ENCODE assay signal across 10 cellular contexts in genomic region chr10:16787361-16787791, GRCh38. TPM values are rescaled to one million over a fixed set of nuclear protein-coding genes. Genes with fewer than 3 reads are reported as not detected.
DNase-seq lines count a peak whose midpoint lies in the region; ATAC-seq lines count a peak whose summit lies in the region.
"Had no signal": no experiment of that assay in that cellular context is flagged by ENCODE, and none has a peak within 500 bp of the region (broad histone marks: within the 10 kb centered on the region; RNA-seq: fewer than 3 reads in every experiment).

No MANE protein-coding gene starts in this region.

- H3K9me3 Mint-ChIP-seq in activated T-helper 2 cell treated with anti-CD3 and anti-CD28 coated beads, Interferon-gamma antibody, Interleukin-2, Interleukin-4, amounts not matched to agents 10 μg/mL and 5 μg/mL and 100 μg/mL, durations not matched to agents 14 hours and 24 hours and 36 hours, result peaks cover 9% of the 10 kb centered on the region

- ATAC-seq in GM19023 (IDR thresholded peaks at IDR 0.05; ENCODE audit: unreplicated experiment) (peak; percentile 74), HG03565 (IDR thresholded peaks at IDR 0.05; ENCODE audit: unreplicated experiment) (peak; percentile 69)
- ATAC-seq: Panc1 had no signal

- intact Hi-C loops in activated T-helper 2 cell treated with anti-CD3 and anti-CD28 coated beads, Interferon-gamma antibody, Interleukin-2, Interleukin-4, amounts not matched to agents 10 μg/mL and 5 μg/mL and 100 μg/mL, durations not matched to agents 14 hours and 24 hours and 36 hours (cut with micrococcal nuclease), result no loop called here

- peak; percentile 48 for DNase-seq in activated T-helper 2 cell treated with anti-CD3 and anti-CD28 coated beads, Interferon-gamma antibody, Interleukin-2, Interleukin-4, amounts not matched to agents 10 μg/mL and 5 μg/mL and 100 μg/mL, durations not matched to agents 14 hours and 24 hours and 36 hours (ENCODE audit: low spot score)
- peak; percentile 44 to 72 for DNase-seq in stimulated activated CD4-positive, alpha-beta T cell treated with anti-CD3 and anti-CD28 coated beads, Interleukin-4, amount 100 ng/mL, for 4 hours
- DNase-seq in GM03348 (ENCODE audit: low spot score) (no peak), NCI-H1694 (lab: John Stamatoyannopoulos, UW) (no peak), T1000 (lab: John Stamatoyannopoulos, UW) (no peak), NCI-H2107 (lab: John Stamatoyannopoulos, UW) (no peak)
- DNase-seq: DND-41 had no signal

- no peaks in the 10 kb centered on the region for H3K27me3 Mint-ChIP-seq in activated T-helper 2 cell treated with anti-CD3 and anti-CD28 coated beads, Interferon-gamma antibody, Interleukin-2, Interleukin-4, amounts not matched to agents 10 μg/mL and 5 μg/mL and 100 μg/mL, durations not matched to agents 14 hours and 24 hours and 36 hours (ENCODE audit: low read depth)

- peak overlapping the region; percentile 41 for H3K4me3 Mint-ChIP-seq in activated T-helper 2 cell treated with anti-CD3 and anti-CD28 coated beads, Interferon-gamma antibody, Interleukin-2, Interleukin-4, amounts not matched to agents 10 μg/mL and 5 μg/mL and 100 μg/mL, durations not matched to agents 14 hours and 24 hours and 36 hours (ENCODE audit: low read depth)

- H3K4me1 Mint-ChIP-seq in activated T-helper 2 cell treated with anti-CD3 and anti-CD28 coated beads, Interferon-gamma antibody, Interleukin-2, Interleukin-4, amounts not matched to agents 10 μg/mL and 5 μg/mL and 100 μg/mL, durations not matched to agents 14 hours and 24 hours and 36 hours (ENCODE audit: low read depth), result peaks cover 35% of the 10 kb centered on the region

- peak overlapping the region; percentile 86 for H3K27ac Mint-ChIP-seq in activated T-helper 2 cell treated with anti-CD3 and anti-CD28 coated beads, Interferon-gamma antibody, Interleukin-2, Interleukin-4, amounts not matched to agents 10 μg/mL and 5 μg/mL and 100 μg/mL, durations not matched to agents 14 hours and 24 hours and 36 hours

- peaks cover 58% of the 10 kb centered on the region for H3K36me3 Mint-ChIP-seq in activated T-helper 2 cell treated with anti-CD3 and anti-CD28 coated beads, Interferon-gamma antibody, Interleukin-2, Interleukin-4, amounts not matched to agents 10 μg/mL and 5 μg/mL and 100 μg/mL, durations not matched to agents 14 hours and 24 hours and 36 hours (ENCODE audit: low read depth)

RNA-seq across cellular contexts. Expression of gene RSU1, which starts 29.8 kb away (rescaled TPM):
- total RNA-seq in activated T-helper 2 cell treated with anti-CD3 and anti-CD28 coated beads, Interferon-gamma antibody, Interleukin-2, Interleukin-4, amounts not matched to agents 10 μg/mL and 5 μg/mL and 100 μg/mL, durations not matched to agents 14 hours and 24 hours and 36 hours, result 49.1 and 54.0 TPM in 2 replicates

Comparison
In these comparisons a context has a peak if more than half of its experiments do, and no peak if none do; other contexts are left out.
1. DNase-seq: peak in activated T-helper 2 cell treated with anti-CD3 and anti-CD28 coated beads, Interferon-gamma antibody, Interleukin-2, Interleukin-4, amounts not matched to agents 10 μg/mL and 5 μg/mL and 100 μg/mL, durations not matched to agents 14 hours and 24 hours and 36 hours (single experiment) and stimulated activated CD4-positive, alpha-beta T cell treated with anti-CD3 and anti-CD28 coated beads, Interleukin-4, amount 100 ng/mL, for 4 hours (2 of 2); none in GM03348 (single experiment), NCI-H1694 (single experiment), T1000 (single experiment) and NCI-H2107 (single experiment).